Comparison of ENCODE assay signal across 25 cellular contexts in genomic region chr11:79335681-79336080, GRCh38.
DNase-seq lines count a peak whose midpoint lies in the region; FAIRE-seq and TF ChIP-seq lines count a peak whose summit lies in the region.
"Had no signal": no experiment of that assay in that cellular context is flagged by ENCODE, and none has a peak within 500 bp of the region (broad histone marks: within the 10 kb centered on the region; RNA-seq: fewer than 3 reads in every experiment).

No MANE protein-coding gene starts in this region.

- no peak overlapping the region for H3K27ac Mint-ChIP-seq in osteocyte (ENCODE audit: unreplicated experiment)
- H3K27ac Mint-ChIP-seq: CD4-positive, alpha-beta T cell; T-helper 1 cell treated with Interleukin-12 subunit alpha and Interleukin-12 subunit beta and Interleukin-4 antibody, amounts not matched to agents 30 μg/mL and 1 μg/mL, for 36 hours had no signal

- dilution Hi-C loops in keratinocyte (cut with MboI; ENCODE audit: extremely low pct_ligation_motif_present, low sequenced_read_pairs) = no loop called here

- H3K4me1 ChIP-seq in BE2C = no peaks in the 10 kb centered on the region; the same call in 1 of the 2 replicates
- H3K4me1 ChIP-seq in keratinocyte (ENCODE audit: control insufficient read depth, extremely low read depth, insufficient read depth, low read length) = peaks cover 2% of the 10 kb centered on the region
- no peaks in the 10 kb centered on the region for H3K4me1 ChIP-seq in Peyer's patch

- H3K4me3 Mint-ChIP-seq in osteocyte (ENCODE audit: unreplicated experiment) = no peak overlapping the region
- H3K4me3 Mint-ChIP-seq: CD4-positive, alpha-beta T cell; T-helper 1 cell treated with Interleukin-12 subunit alpha and Interleukin-12 subunit beta and Interleukin-4 antibody, amounts not matched to agents 30 μg/mL and 1 μg/mL, for 36 hours had no signal

- DNase-seq in BE2C (peak; percentile 35), HPDE6-E6E7 (ENCODE audit: extremely low spot score) (peak; percentile 48), astrocyte of the hippocampus (ENCODE audit: low read depth, low spot score) (peak; percentile 29), keratinocyte (ENCODE audit: low read depth, low spot score) (no peak), GOT3 (lab: John Stamatoyannopoulos, UW) (no peak), Peyer's patch (no peak), osteocyte (ENCODE audit: extremely low spot score, unreplicated experiment) (no peak), SIG-M5 (lab: John Stamatoyannopoulos, UW) (no peak)
- DNase-seq: CD4-positive, alpha-beta T cell; GDM1; Karpas-422; NCI-H1092 treated with DMSO at 0.1 percent for 48 hours; NCI-H1436; NCI-H187 treated with DMSO at 0.1 percent for 48 hours; NCI-H2107; PC-3; Right ventricle myocardium superior; RPMI8226; SW 1271 had no signal

- H3K9ac ChIP-seq in keratinocyte (ENCODE audit: control insufficient read depth, extremely low read depth, insufficient read depth, low read length) = no peak overlapping the region
- H3K9ac ChIP-seq: BLaER1 treated with 17β-estradiol and CSF1 and Interleukin-3, amounts not matched to agents 10 nM and 100 nM had no signal

- no peaks in the 10 kb centered on the region for H3K9me1 ChIP-seq in keratinocyte (ENCODE audit: control insufficient read depth, extremely low read depth, insufficient read depth, low read length)

- H3K36me3 ChIP-seq in BE2C (no peaks in the 10 kb centered on the region), keratinocyte (ENCODE audit: control insufficient read depth in 2 of 2, extremely low read depth in 1 of 2, insufficient read depth in 2 of 2, low read length in 2 of 2) (peaks cover 0 to 4% of the 10 kb centered on the region in 2 experiments), Peyer's patch (no peaks in the 10 kb centered on the region)
- H3K36me3 ChIP-seq: BLaER1 treated with 17β-estradiol and CSF1 and Interleukin-3, amounts not matched to agents 10 nM and 100 nM had no signal

- H3K36me3 Mint-ChIP-seq in osteocyte (ENCODE audit: unreplicated experiment) = no peaks in the 10 kb centered on the region

- H3K27me3 ChIP-seq in BE2C (no peaks in the 10 kb centered on the region), keratinocyte (ENCODE audit: control insufficient read depth, extremely low read depth, insufficient read depth, low read length) (no peaks in the 10 kb centered on the region), Peyer's patch (no peaks in the 10 kb centered on the region)
- H3K27me3 ChIP-seq: BLaER1 treated with 17β-estradiol and CSF1 and Interleukin-3, amounts not matched to agents 10 nM and 100 nM had no signal

- H3K79me2 ChIP-seq in keratinocyte (ENCODE audit: control insufficient read depth, insufficient read depth, low read length) = peaks cover 4% of the 10 kb centered on the region

- TF ChIP-seq POLR2A in Peyer's patch (IDR thresholded peaks at IDR 0.05) = no peak

- H3K4me3 ChIP-seq in BE2C (ENCODE audit: low read depth, low read length) (no peak overlapping the region), keratinocyte (ENCODE audit: control insufficient read depth in 2 of 3, extremely low read depth in 1 of 3, insufficient read depth in 2 of 3, low read depth in 1 of 3, low read length in 3 of 3) (no peak overlapping the region), Peyer's patch (no peak overlapping the region)
- H3K4me3 ChIP-seq: BLaER1 treated with 17β-estradiol and CSF1 and Interleukin-3, amounts not matched to agents 10 nM and 100 nM; GM12878 had no signal

- no peaks in the 10 kb centered on the region for H3K9me3 ChIP-seq in BE2C
- H3K9me3 ChIP-seq in keratinocyte (ENCODE audit: control insufficient read depth, low read depth, low read length) = no peaks in the 10 kb centered on the region
- H3K9me3 ChIP-seq in Peyer's patch = no peaks in the 10 kb centered on the region
- H3K9me3 ChIP-seq: BLaER1 treated with 17β-estradiol and CSF1 and Interleukin-3, amounts not matched to agents 10 nM and 100 nM had no signal

- H2AFZ ChIP-seq in keratinocyte (ENCODE audit: control insufficient read depth, low read length) = peak overlapping the region; percentile 64

- no peaks in the 10 kb centered on the region for H3K27me3 Mint-ChIP-seq in osteocyte (ENCODE audit: unreplicated experiment)
- H3K27me3 Mint-ChIP-seq: CD4-positive, alpha-beta T cell had no signal

- FAIRE-seq in keratinocyte (lab: Jason Lieb, UNC) = peak; percentile 61
- FAIRE-seq: A204.1, D721Med, GM12878, HepG2 had no signal

- H3K4me1 Mint-ChIP-seq in osteocyte (ENCODE audit: unreplicated experiment) = peaks cover 9% of the 10 kb centered on the region

- peak overlapping the region; percentile 22 for H3K4me2 ChIP-seq in keratinocyte (ENCODE audit: control insufficient read depth, extremely low read depth, insufficient read depth, low read depth, low read length)
- H3K4me2 ChIP-seq: BLaER1 treated with 17β-estradiol and CSF1 and Interleukin-3, amounts not matched to agents 10 nM and 100 nM had no signal

- TF ChIP-seq CTCF in BE2C (IDR thresholded peaks at IDR 0.05; ENCODE audit: low read depth, low read length) (no peak), keratinocyte (optimal IDR thresholded peaks at IDR 0.05 in 1 of 3, IDR thresholded peaks at IDR 0.05 in 1 of 3, conservative IDR thresholded peaks at IDR 0.05 in 1 of 3; ENCODE audit: extremely low read depth in 1 of 3, insufficient read depth in 2 of 3, low read length in 3 of 3) (no peak), Peyer's patch (IDR thresholded peaks at IDR 0.05) (no peak), osteocyte (IDR thresholded peaks at IDR 0.05) (no peak)

- H4K20me1 ChIP-seq in keratinocyte (ENCODE audit: control insufficient read depth, extremely low read depth, insufficient read depth, low read length) = no peaks in the 10 kb centered on the region
- H4K20me1 ChIP-seq: BLaER1 treated with 17β-estradiol and CSF1 and Interleukin-3, amounts not matched to agents 10 nM and 100 nM had no signal

- H3K27ac ChIP-seq in keratinocyte (ENCODE audit: control insufficient read depth, insufficient read depth, low read length) = peak overlapping the region; percentile 43
- H3K27ac ChIP-seq in Peyer's patch = no peak overlapping the region
- H3K27ac ChIP-seq: BLaER1 treated with 17β-estradiol and CSF1 and Interleukin-3, amounts not matched to agents 10 nM and 100 nM had no signal

- H3K9me3 Mint-ChIP-seq in osteocyte (ENCODE audit: unreplicated experiment) = no peaks in the 10 kb centered on the region
- H3K9me3 Mint-ChIP-seq: CD4-positive, alpha-beta T cell; T-helper 1 cell treated with Interleukin-12 subunit alpha and Interleukin-12 subunit beta and Interleukin-4 antibody, amounts not matched to agents 30 μg/mL and 1 μg/mL, for 36 hours had no signal

Comparison
In these comparisons a context has a peak if more than half of its experiments do, and no peak if none do; other contexts are left out.
1. DNase-seq: peak in BE2C (single experiment), HPDE6-E6E7 (single experiment) and astrocyte of the hippocampus (single experiment); none in keratinocyte (single experiment), GOT3 (single experiment), Peyer's patch (0 of 3), osteocyte (single experiment) and SIG-M5 (single experiment).